Comparison of ENCODE assay signal across 7 cellular contexts in genomic region chr6:44223471-44224153, GRCh38. TPM values are rescaled to one million over a fixed set of nuclear protein-coding genes. Genes with fewer than 3 reads are reported as not detected.
DNase-seq lines count a peak whose midpoint lies in the region; ATAC-seq and TF ChIP-seq lines count a peak whose summit lies in the region.

TSS of gene SLC29A1 (plus strand) at chr6:44223595. CDS start at chr6:44227314, 3,719 bp downstream.

- peaks cover 0 to 85% (median 35%) of the 10 kb centered on the region in 4 donors for H3K4me1 ChIP-seq in right lobe of liver

- no peaks in the 10 kb centered on the region for H3K36me3 ChIP-seq in right lobe of liver

- H3K9me3 Mint-ChIP-seq in dendritic cell treated with granulocyte-macrophage colony-stimulating factor and Interleukin-4, amounts not matched to agents 40 ng/mL and 50 ng/mL, for 4 days, result no peaks in the 10 kb centered on the region

- H3K27ac ChIP-seq in right lobe of liver, result peak within 1 kb of the TSS; percentile 67 to 80 (median 78)

- H3K27me3 Mint-ChIP-seq in dendritic cell treated with granulocyte-macrophage colony-stimulating factor and Interleukin-4, amounts not matched to agents 40 ng/mL and 50 ng/mL, for 4 days, result peaks cover 20% of the 10 kb centered on the region

- TF ChIP-seq POLR2A in right lobe of liver (IDR thresholded peaks at IDR 0.05), result peak; percentile 41

- TF ChIP-seq CTCF in right lobe of liver (IDR thresholded peaks at IDR 0.05), result peak; percentile 26 to 39 (median 26)

- ATAC-seq in GM18502 (IDR thresholded peaks at IDR 0.05; ENCODE audit: poor library complexity, unreplicated experiment) (peak; percentile 45), HG03103 (IDR thresholded peaks at IDR 0.05; ENCODE audit: low read depth, unreplicated experiment) (peak; percentile 48), right lobe of liver (peak; percentile 27 to 62 (median 52))

- no peaks in the 10 kb centered on the region for H3K27me3 ChIP-seq in right lobe of liver

- peak within 1 kb of the TSS; percentile 70 to 80 (median 70) for H3K4me3 ChIP-seq in right lobe of liver

- no peaks in the 10 kb centered on the region for H3K9me3 ChIP-seq in right lobe of liver

- no peaks in the 10 kb centered on the region for H3K36me3 Mint-ChIP-seq in dendritic cell treated with granulocyte-macrophage colony-stimulating factor and Interleukin-4, amounts not matched to agents 40 ng/mL and 50 ng/mL, for 4 days (ENCODE audit: low read depth)

- peaks cover 84% of the 10 kb centered on the region for H3K4me1 Mint-ChIP-seq in dendritic cell treated with granulocyte-macrophage colony-stimulating factor and Interleukin-4, amounts not matched to agents 40 ng/mL and 50 ng/mL, for 4 days (ENCODE audit: low read depth)

- peak within 1 kb of the TSS; percentile 5 for H3K27ac Mint-ChIP-seq in dendritic cell treated with granulocyte-macrophage colony-stimulating factor and Interleukin-4, amounts not matched to agents 40 ng/mL and 50 ng/mL, for 4 days

- 0% methylated on average over 15 of the region's 72 CpGs for WGBS in right lobe of liver (ENCODE audit: insufficient coverage, low coverage, low lambda C conversion rate, missing lambda C conversion rate)

- peak; percentile 91 for DNase-seq in NCI-H748 (lab: John Stamatoyannopoulos, UW; ENCODE audit: unreplicated experiment)
- DNase-seq in activated CD4-positive, alpha-beta T cell treated with anti-CD3 and anti-CD28 coated beads, Interleukin-2, amount 50 U/mL, for 24 hours (ENCODE audit: low read depth in 1 of 2, low spot score in 1 of 2), result peak; percentile 70 to 73
- DNase-seq in right lobe of liver, result peak; percentile 86 to 90 (median 88)
- peak; percentile 54 to 83 (median 60) for DNase-seq in stimulated activated CD4-positive, alpha-beta T cell treated with anti-CD3 and anti-CD28 coated beads, TNF-alpha, amount 100 ng/mL, for 1 hour (ENCODE audit: low read depth in 3 of 3, low spot score in 1 of 3)

- intact Hi-C loops in dendritic cell treated with granulocyte-macrophage colony-stimulating factor and Interleukin-4, amounts not matched to agents 40 ng/mL and 50 ng/mL, for 4 days (cut with micrococcal nuclease), result no loop called here
- intact Hi-C loops in right lobe of liver (cut with DNase I), result no loop called here

- H3K4me3 Mint-ChIP-seq in dendritic cell treated with granulocyte-macrophage colony-stimulating factor and Interleukin-4, amounts not matched to agents 40 ng/mL and 50 ng/mL, for 4 days, result peak within 1 kb of the TSS; percentile 74

RNA-seq across cellular contexts. Expression of gene SLC29A1, which starts in this region (rescaled TPM):
- 10 to 100 TPM; 27.4 to 51.3 (median 31.4) TPM for total RNA-seq in right lobe of liver

Comparison
In these comparisons a context has a peak if more than half of its experiments do, and no peak if none do; other contexts are left out.
1. Peak in every context shown above with its lines: DNase-seq, ATAC-seq, H3K4me3 ChIP-seq and H3K27ac ChIP-seq.